In the genomic region with DNA sequence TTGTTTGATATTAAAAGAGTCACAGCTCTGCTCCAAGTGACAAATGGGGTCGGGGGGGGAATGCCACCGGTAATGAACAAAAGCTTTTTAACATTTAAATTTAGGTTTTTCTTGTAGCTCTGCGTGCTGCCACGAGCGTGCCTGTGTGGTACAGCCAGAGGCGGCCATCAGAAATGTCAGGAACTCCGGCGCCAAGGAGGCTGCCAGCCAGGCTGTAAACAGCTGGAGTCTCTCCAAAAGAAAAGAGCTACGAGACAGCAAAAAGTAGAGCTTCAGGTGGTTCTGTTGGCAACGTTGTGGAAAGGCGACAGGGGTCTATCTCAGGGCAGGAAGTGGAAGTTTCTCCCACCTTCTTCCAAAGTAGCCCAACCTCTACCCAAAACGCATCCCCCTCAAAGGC, we compare ENCODE assay signal across 19 cellular contexts.
"Had no signal": no experiment of that assay in that cellular context is flagged by ENCODE, and none has a peak within 500 bp of the region (broad histone marks: within the 10 kb centered on the region; RNA-seq: fewer than 3 reads in every experiment).

No MANE protein-coding gene starts in this region.

- DNase-seq: activated CD4-positive, alpha-beta T cell treated with anti-CD3 and anti-CD28 coated beads for 36 hours; activated CD4-positive, alpha-beta T cell treated with anti-CD3 and anti-CD28 coated beads, Interleukin-2, amount 50 U/mL, for 48 hours; activated gamma-delta T cell; effector CD4-positive, alpha-beta T cell; gastrocnemius medialis; left lung; nucleus accumbens; posterior cingulate gyrus; sigmoid colon; spleen; stimulated activated CD4-positive, alpha-beta T cell treated with anti-CD3 and anti-CD28 coated beads, Interleukin-4, amount 100 ng/mL, for 4 hours; T-helper 2 cell; upper lobe of left lung had no signal

- H3K4me3 ChIP-seq: adrenal gland, gastrocnemius medialis, heart right ventricle, left lung, sigmoid colon, spleen, thoracic aorta, upper lobe of left lung had no signal

- H3K4me1 ChIP-seq: adrenal gland, gastrocnemius medialis, left lung, sigmoid colon, spleen, upper lobe of left lung had no signal

- ATAC-seq: activated CD4-positive, alpha-beta T cell treated with anti-CD3 and anti-CD28 coated beads for 36 hours; activated naive CD4-positive, alpha-beta T cell treated with anti-CD3 and anti-CD28 coated beads, Interleukin-2, amount 50 U/mL, for 72 hours; esophagus mucosa; gastrocnemius medialis; heart right ventricle; left lung; stimulated activated memory B cell treated with anti-CD40 and anti-IgM and Interleukin-4, amounts not matched to agents 10 μg/mL and 1 μg/mL and 100 μg/mL, for 72 hours had no signal

- H3K27ac ChIP-seq: adrenal gland, gastrocnemius medialis, heart right ventricle, left lung, sigmoid colon, spleen, thoracic aorta, upper lobe of left lung had no signal

- H3K27me3 ChIP-seq: adrenal gland had no signal

- H3K36me3 ChIP-seq: adrenal gland, gastrocnemius medialis, heart right ventricle, left lung, sigmoid colon, spleen, thoracic aorta, upper lobe of left lung had no signal

- H3K9me3 ChIP-seq: adrenal gland, gastrocnemius medialis, left lung, sigmoid colon, thoracic aorta, upper lobe of left lung had no signal
